8 cellular contexts compared by ENCODE assay signal in the genomic region with DNA sequence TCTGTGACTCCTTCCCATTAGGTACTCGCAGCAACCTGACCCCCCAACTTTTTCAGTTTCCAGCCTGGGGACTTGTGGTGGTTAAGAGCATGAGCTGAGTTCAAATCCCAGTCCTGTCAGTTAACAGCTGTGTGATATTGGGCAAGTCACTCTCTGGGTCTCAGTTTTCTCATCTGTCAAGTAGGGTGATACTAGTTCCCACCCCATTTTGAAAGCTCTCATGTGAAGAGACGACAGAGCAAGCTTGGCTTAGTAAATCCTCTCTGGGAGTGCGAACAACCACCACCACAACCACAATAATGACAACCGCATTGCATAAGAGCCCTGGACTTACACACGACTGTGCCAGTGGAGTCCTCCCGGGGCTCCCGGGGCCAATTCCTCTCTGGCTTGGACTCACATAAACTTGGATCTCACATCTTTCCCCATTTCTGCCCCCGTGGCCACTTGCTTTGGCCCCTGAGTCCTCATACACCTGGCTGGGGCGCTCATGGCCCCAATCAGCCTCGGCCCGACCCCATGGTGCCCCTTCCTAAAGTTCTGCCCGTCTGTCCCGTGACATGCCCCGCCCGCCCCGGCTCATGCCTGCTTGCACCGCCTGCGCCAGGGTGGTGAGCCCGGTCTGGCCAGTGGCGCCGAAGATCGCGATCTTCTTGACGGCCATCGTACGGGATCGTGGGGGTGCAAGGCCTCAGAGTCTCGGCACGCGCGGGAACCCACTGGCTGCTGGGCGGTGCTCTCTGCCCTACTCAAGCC. TPM values are rescaled to one million over a fixed set of nuclear protein-coding genes. Genes with fewer than 3 reads are reported as not detected.
DNase-seq lines count a peak whose midpoint lies in the region; ATAC-seq, FAIRE-seq and TF ChIP-seq lines count a peak whose summit lies in the region.

BLVRB (minus strand) TSS at position 721 of the 756 bp plus-strand sequence; CDS start at position 664, 57 bp downstream.

- H3K27me3 ChIP-seq in Caco-2 (replicated peaks; ENCODE audit: control insufficient read depth, insufficient read depth, low read length) (no peaks in the 10 kb centered on the region), liver (ENCODE audit: control insufficient read depth in 4 of 4, insufficient read depth in 4 of 4, low read length in 3 of 4) (no peaks in the 10 kb centered on the region)

- H3K9ac ChIP-seq in liver (ENCODE audit: low read depth in 1 of 2, low read length in 2 of 2) = peak within 1 kb of the TSS; percentile 51 to 68

- CTCF ChIA-PET in Caco-2 (lab: Charles Lee) = interaction anchor here (0.7 to 3.2 kb wide), 17 partner anchors 12 to 1241 kb away, joined by 3 to 34 read pairs (median 6); partner anchors contain the start of genes SERTAD1 and SERTAD3

- no peak for ATAC-seq in HG02884 (IDR thresholded peaks at IDR 0.05; ENCODE audit: unreplicated experiment)
- ATAC-seq in GM19395 (IDR thresholded peaks at IDR 0.05; ENCODE audit: unreplicated experiment) = no peak

- H3K36me3 ChIP-seq in Caco-2 (ENCODE audit: control insufficient read depth, insufficient read depth, low read length) = no peaks in the 10 kb centered on the region
- no peaks in the 10 kb centered on the region for H3K36me3 ChIP-seq in liver (ENCODE audit: control insufficient read depth in 4 of 4, insufficient read depth in 3 of 4, low read depth in 1 of 4, low read length in 3 of 4)

- TF ChIP-seq CTCF in Caco-2 (IDR thresholded peaks at IDR 0.05; ENCODE audit: insufficient read depth in 1 of 2, low read depth in 1 of 2, low read length in 1 of 2, severe bottlenecking in 1 of 2, unreplicated experiment in 1 of 2) (no peak), liver (IDR thresholded peaks at IDR 0.05; ENCODE audit: low read depth, low read length, missing input control) (no peak)

- peaks cover 20% of the 10 kb centered on the region for H3K4me1 Mint-ChIP-seq in Caco-2 (ENCODE audit: low read depth, unreplicated experiment)

- no peak for FAIRE-seq in H54 (lab: Jason Lieb, UNC)

- H3K9me3 Mint-ChIP-seq in Caco-2 (ENCODE audit: unreplicated experiment) = no peaks in the 10 kb centered on the region

- H3K27me3 Mint-ChIP-seq in Caco-2 (ENCODE audit: insufficient read depth, unreplicated experiment) = peaks cover 4% of the 10 kb centered on the region

- H3K4me1 ChIP-seq in Caco-2 = peaks cover 20% of the 10 kb centered on the region
- peaks cover 5 to 51% (median 36%) of the 10 kb centered on the region in 4 donors for H3K4me1 ChIP-seq in liver (ENCODE audit: control insufficient read depth in 4 of 4, insufficient read depth in 4 of 4, low read length in 3 of 4)

- TF ChIP-seq POLR2A in H54 (IDR thresholded peaks at IDR 0.05; ENCODE audit: low read depth, low read length) (peak; percentile 88), Raji (IDR thresholded peaks at IDR 0.05; ENCODE audit: insufficient read depth, low read depth, low read length) (peak; percentile 89)

- H3K9me3 ChIP-seq in Caco-2 (no peaks in the 10 kb centered on the region), liver (ENCODE audit: control insufficient read depth in 4 of 4, low read length in 3 of 4) (no peaks in the 10 kb centered on the region)

- peak within 1 kb of the TSS; percentile 92 to 96 for H3K27ac ChIP-seq in liver (ENCODE audit: low read depth in 1 of 2, low read length in 2 of 2)

- BruUV-seq in Caco-2 (replicated peaks; lab: Mats Ljungman, UMichigan) = TSS peak; percentile 90

- no peak for TF ChIP-seq RAD21 in liver (IDR thresholded peaks at IDR 0.05)

- POLR2A ChIA-PET in Caco-2 (lab: Charles Lee) = interaction anchor here (0.5 to 2.5 kb wide), 17 partner anchors 9 to 984 kb away, joined by 3 to 26 read pairs (median 5); partner anchors contain the start of genes ACTMAP, C19orf47, PLD3 and SERTAD1

- WGBS in liver = 3% methylated on average over 32 of the region's 32 CpGs

- DNase-seq in Caco-2 (peak in 1 of 2 experiments; percentile 51), H54 (ENCODE audit: insufficient read length, low spot score) (peak; percentile 61), cerebellum (ENCODE audit: low spot score) (no peak), superior temporal gyrus (ENCODE audit: extremely low spot score) (peak; percentile 45)

- H3K4me3 Mint-ChIP-seq in Caco-2 (ENCODE audit: unreplicated experiment) = peak within 1 kb of the TSS; percentile 79

- intact Hi-C loops in Caco-2 (cut with micrococcal nuclease; ENCODE audit: unreplicated experiment) = loop anchor here (1.0 to 5.0 kb wide), 4 partner anchors 22 to 137 kb away; partner anchors contain the start of genes LTBP4 and SERTAD1

- H3K4me3 ChIP-seq in Caco-2 (ENCODE audit: low read depth, low read length) (peak within 1 kb of the TSS; percentile 73), liver (ENCODE audit: low read depth in 1 of 3, low read length in 3 of 3) (peak within 1 kb of the TSS; percentile 65 to 75 (median 73))

- peaks cover 16% of the 10 kb centered on the region for H3K36me3 Mint-ChIP-seq in Caco-2 (ENCODE audit: insufficient read depth, unreplicated experiment)

- H3K27ac Mint-ChIP-seq in Caco-2 (ENCODE audit: unreplicated experiment) = peak within 1 kb of the TSS; percentile 92

TF ChIP-seq in liver, 16 proteins besides CTCF, POLR2A, EP300 and RAD21:
- TF ChIP-seq, protein P1, sequence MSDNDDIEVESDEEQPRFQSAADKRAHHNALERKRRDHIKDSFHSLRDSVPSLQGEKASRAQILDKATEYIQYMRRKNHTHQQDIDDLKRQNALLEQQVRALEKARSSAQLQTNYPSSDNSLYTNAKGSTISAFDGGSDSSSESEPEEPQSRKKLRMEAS (IDR thresholded peaks at IDR 0.05) = no peak
- TF ChIP-seq, protein P2, sequence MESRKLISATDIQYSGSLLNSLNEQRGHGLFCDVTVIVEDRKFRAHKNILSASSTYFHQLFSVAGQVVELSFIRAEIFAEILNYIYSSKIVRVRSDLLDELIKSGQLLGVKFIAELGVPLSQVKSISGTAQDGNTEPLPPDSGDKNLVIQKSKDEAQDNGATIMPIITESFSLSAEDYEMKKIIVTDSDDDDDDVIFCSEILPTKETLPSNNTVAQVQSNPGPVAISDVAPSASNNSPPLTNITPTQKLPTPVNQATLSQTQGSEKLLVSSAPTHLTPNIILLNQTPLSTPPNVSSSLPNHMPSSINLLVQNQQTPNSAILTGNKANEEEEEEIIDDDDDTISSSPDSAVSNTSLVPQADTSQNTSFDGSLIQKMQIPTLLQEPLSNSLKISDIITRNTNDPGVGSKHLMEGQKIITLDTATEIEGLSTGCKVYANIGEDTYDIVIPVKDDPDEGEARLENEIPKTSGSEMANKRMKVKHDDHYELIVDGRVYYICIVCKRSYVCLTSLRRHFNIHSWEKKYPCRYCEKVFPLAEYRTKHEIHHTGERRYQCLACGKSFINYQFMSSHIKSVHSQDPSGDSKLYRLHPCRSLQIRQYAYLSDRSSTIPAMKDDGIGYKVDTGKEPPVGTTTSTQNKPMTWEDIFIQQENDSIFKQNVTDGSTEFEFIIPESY (IDR thresholded peaks at IDR 0.05) = peak; percentile 95
- TF ChIP-seq, protein P3, sequence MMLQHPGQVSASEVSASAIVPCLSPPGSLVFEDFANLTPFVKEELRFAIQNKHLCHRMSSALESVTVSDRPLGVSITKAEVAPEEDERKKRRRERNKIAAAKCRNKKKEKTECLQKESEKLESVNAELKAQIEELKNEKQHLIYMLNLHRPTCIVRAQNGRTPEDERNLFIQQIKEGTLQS (IDR thresholded peaks at IDR 0.05) = no peak
- TF ChIP-seq YY1 (IDR thresholded peaks at IDR 0.05) (peak; percentile 81), NR2F2 (IDR thresholded peaks at IDR 0.05) (no peak), HNF4A (conservative IDR thresholded peaks at IDR 0.05) (peak; percentile 28 to 64), REST (IDR thresholded peaks at IDR 0.05) (peak; percentile 72), JUND (IDR thresholded peaks at IDR 0.05) (no peak), HNF4G (IDR thresholded peaks at IDR 0.05) (no peak), RXRA (IDR thresholded peaks at IDR 0.05) (peak in 1 of 2 donors; percentile 21), EGR1 (IDR thresholded peaks at IDR 0.05; ENCODE audit: low read depth in 2 of 2) (no peak), GABPA (IDR thresholded peaks at IDR 0.05 in 1 of 2, conservative IDR thresholded peaks at IDR 0.05 in 1 of 2) (no peak), SP1 (IDR thresholded peaks at IDR 0.05) (no peak), TAF1 (conservative IDR thresholded peaks at IDR 0.05) (no peak), FOXA1 (IDR thresholded peaks at IDR 0.05) (no peak), FOXA2 (IDR thresholded peaks at IDR 0.05) (no peak)

RNA-seq across cellular contexts. Expression of gene BLVRB, which starts in this region (rescaled TPM):
- total RNA-seq in Caco-2 (2022) (75.2 and 101 TPM in 2 replicates), cerebellum (12.0 TPM), liver (1,000 to 10,000 TPM in 1 of 2 donors, 100 to 1,000 TPM in 1; 132 to 1,243 TPM)
- polyA plus RNA-seq in liver = 100 to 1,000 TPM; 192 to 312 TPM
